Comparison of ENCODE assay signal across 13 cellular contexts in the genomic region with DNA sequence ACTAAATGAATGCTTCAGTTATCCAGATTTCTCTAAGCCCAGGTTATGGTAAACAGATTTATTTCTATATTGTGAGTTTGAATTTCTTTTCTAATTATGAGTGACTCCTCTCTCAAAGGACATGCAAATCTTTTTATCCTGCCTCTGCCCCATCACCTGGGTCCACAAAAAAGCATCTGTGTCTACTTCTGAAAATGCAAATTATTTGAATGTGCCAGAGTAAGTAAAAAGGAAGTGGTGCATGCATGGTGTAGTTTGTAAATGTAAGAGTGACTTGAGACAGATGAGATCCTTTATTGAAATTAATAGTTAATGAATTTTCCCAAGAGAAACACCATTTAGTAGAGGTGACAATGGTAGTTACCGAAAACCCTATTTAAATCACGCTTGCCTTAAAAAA. TPM values are rescaled to one million over a fixed set of nuclear protein-coding genes. Genes with fewer than 3 reads are reported as not detected.
DNase-seq lines count a peak whose midpoint lies in the region; ATAC-seq and TF ChIP-seq lines count a peak whose summit lies in the region.
"Had no signal": no experiment of that assay in that cellular context is flagged by ENCODE, and none has a peak within 500 bp of the region (broad histone marks: within the 10 kb centered on the region; RNA-seq: fewer than 3 reads in every experiment).

No MANE protein-coding gene starts in this region.

- TF ChIP-seq CTCF in osteocyte (IDR thresholded peaks at IDR 0.05), result no peak

- CTCF ChIA-PET in activated naive CD4-positive, alpha-beta T cell treated with anti-CD3 and anti-CD28 coated beads for 36 hours (lab: Charles Lee), result no interaction called here

- no peaks in the 10 kb centered on the region for H3K36me3 Mint-ChIP-seq in osteocyte (ENCODE audit: unreplicated experiment)
- peaks cover 11% of the 10 kb centered on the region for H3K36me3 Mint-ChIP-seq in activated naive CD4-positive, alpha-beta T cell treated with anti-CD3 and anti-CD28 coated beads for 36 hours (ENCODE audit: low read depth)

- H3K27me3 Mint-ChIP-seq in osteocyte (ENCODE audit: unreplicated experiment), result no peaks in the 10 kb centered on the region
- no peaks in the 10 kb centered on the region for H3K27me3 Mint-ChIP-seq in activated naive CD4-positive, alpha-beta T cell treated with anti-CD3 and anti-CD28 coated beads for 36 hours (ENCODE audit: low read depth)

- intact Hi-C loops in activated naive CD4-positive, alpha-beta T cell treated with anti-CD3 and anti-CD28 coated beads for 36 hours (cut with micrococcal nuclease), result no loop called here

- H3K4me1 Mint-ChIP-seq in osteocyte (ENCODE audit: unreplicated experiment), result no peaks in the 10 kb centered on the region
- peaks cover 22% of the 10 kb centered on the region for H3K4me1 Mint-ChIP-seq in activated naive CD4-positive, alpha-beta T cell treated with anti-CD3 and anti-CD28 coated beads for 36 hours (ENCODE audit: low read depth)
- H3K4me1 Mint-ChIP-seq: nephron had no signal

- DNase-seq in NCI-H526 treated with DMSO at 0.1 percent for 48 hours (lab: John Stamatoyannopoulos, UW), result peak; percentile 93
- no peak for DNase-seq in SKM-1 (lab: John Stamatoyannopoulos, UW; ENCODE audit: unreplicated experiment)
- no peak for DNase-seq in osteocyte (ENCODE audit: extremely low spot score, unreplicated experiment)
- no peak for DNase-seq in activated naive CD4-positive, alpha-beta T cell treated with anti-CD3 and anti-CD28 coated beads for 36 hours
- no peak for DNase-seq in activated effector memory CD4-positive, alpha-beta T cell treated with anti-CD3 and anti-CD28 coated beads, Interleukin-2, amount 50 U/mL, for 16 hours
- DNase-seq: activated CD8-positive, alpha-beta memory T cell treated with anti-CD3 and anti-CD28 coated beads for 24 hours; aorta; NCI-H2029 treated with DMSO at 0.1 percent for 48 hours; SIG-M5 had no signal

- H3K4me3 Mint-ChIP-seq in osteocyte (ENCODE audit: unreplicated experiment), result no peak overlapping the region
- H3K4me3 Mint-ChIP-seq in activated naive CD4-positive, alpha-beta T cell treated with anti-CD3 and anti-CD28 coated beads for 36 hours, result no peak overlapping the region
- H3K4me3 Mint-ChIP-seq: nephron had no signal

- H3K27ac Mint-ChIP-seq in osteocyte (ENCODE audit: unreplicated experiment), result no peak overlapping the region
- no peak overlapping the region for H3K27ac Mint-ChIP-seq in activated naive CD4-positive, alpha-beta T cell treated with anti-CD3 and anti-CD28 coated beads for 36 hours
- H3K27ac Mint-ChIP-seq: nephron had no signal

- no peaks in the 10 kb centered on the region for H3K9me3 Mint-ChIP-seq in osteocyte (ENCODE audit: unreplicated experiment)
- H3K9me3 Mint-ChIP-seq in activated naive CD4-positive, alpha-beta T cell treated with anti-CD3 and anti-CD28 coated beads for 36 hours, result no peaks in the 10 kb centered on the region

- ATAC-seq in GM18502 (IDR thresholded peaks at IDR 0.05; ENCODE audit: poor library complexity, unreplicated experiment) (peak; percentile 80), GM21367 (IDR thresholded peaks at IDR 0.05; ENCODE audit: unreplicated experiment) (peak; percentile 58), HG03045 (IDR thresholded peaks at IDR 0.05; ENCODE audit: unreplicated experiment) (peak; percentile 55)

RNA-seq across cellular contexts. Expression of a gene that starts 26.9 kb away (rescaled TPM):
- 0.26 and 0.32 TPM in 2 replicates for total RNA-seq in osteocyte
- total RNA-seq in activated naive CD4-positive, alpha-beta T cell treated with anti-CD3 and anti-CD28 coated beads for 36 hours, result 10 to 100 TPM; 33.7 to 35.1 TPM

Comparison
In these comparisons a context has a peak if more than half of its experiments do, and no peak if none do; other contexts are left out.
1. RNA of a gene that starts 26.9 kb away (total RNA-seq): 33.7 to 35.1 TPM in activated naive CD4-positive, alpha-beta T cell treated with anti-CD3 and anti-CD28 coated beads for 36 hours; 0.26 to 0.32 TPM in osteocyte; every median in the first group is over 10 times any median in the second.
2. Peak in every context shown above with its lines, with median percentiles within 50 percentile points of each other: ATAC-seq.